ENCODE assay signal across 9 cellular contexts in genomic region chr2:11753886-11754704, GRCh38. TPM values are rescaled to one million over a fixed set of nuclear protein-coding genes. Genes with fewer than 3 reads are reported as not detected.
DNase-seq lines count a peak whose midpoint lies in the region; ATAC-seq lines count a peak whose summit lies in the region.
"Had no signal": no experiment of that assay in that cellular context is flagged by ENCODE, and none has a peak within 500 bp of the region (broad histone marks: within the 10 kb centered on the region; RNA-seq: fewer than 3 reads in every experiment).

No MANE protein-coding gene starts in this region.

- ATAC-seq in GM19351 (IDR thresholded peaks at IDR 0.05; ENCODE audit: unreplicated experiment) (peak; percentile 27), HG03442 (IDR thresholded peaks at IDR 0.05; ENCODE audit: unreplicated experiment) (peak; percentile 25), right cardiac atrium (peak; percentile 56 to 87)

- H3K4me1 Mint-ChIP-seq in activated naive CD4-positive, alpha-beta T cell treated with anti-CD3 and anti-CD28 coated beads, Interleukin-2, amount 10 ng/mL, durations not matched to agents 7 days and 5 days: peaks cover 95% of the 10 kb centered on the region

- WGBS in right cardiac atrium: 34% methylated on average over 15 of the region's 15 CpGs

- H3K9me3 ChIP-seq in BLaER1 treated with 17β-estradiol and CSF1 and Interleukin-3, amounts not matched to agents 10 nM and 100 nM (replicated peaks in 1 of 11): peaks cover 5 to 21% (median 18%) of the 10 kb centered on the region in 11 experiments; a peak in 18 of 22 replicates
- no peaks in the 10 kb centered on the region for H3K9me3 ChIP-seq in right cardiac atrium (ENCODE audit: control insufficient read depth, low read length)
- H3K9me3 ChIP-seq: neutrophil had no signal

- intact Hi-C loops in right cardiac atrium (cut with DNase I): no loop called here

- peak overlapping the region; percentile 64 for H3K4me3 Mint-ChIP-seq in activated naive CD4-positive, alpha-beta T cell treated with anti-CD3 and anti-CD28 coated beads, Interleukin-2, amount 10 ng/mL, durations not matched to agents 7 days and 5 days

- H3K4me1 ChIP-seq in BLaER1 treated with 17β-estradiol and CSF1 and Interleukin-3, amounts not matched to agents 10 nM and 100 nM: peaks cover 67 to 82% (median 75%) of the 10 kb centered on the region in 10 experiments
- H3K4me1 ChIP-seq in right cardiac atrium (ENCODE audit: control insufficient read depth, insufficient read depth, low read length): peaks cover 27% of the 10 kb centered on the region

- DNase-seq in RPMI7951 (ENCODE audit: low read depth) (peak; percentile 72), right cardiac atrium (peak in 1 of 3 donors; percentile 57), T1000 (lab: John Stamatoyannopoulos, UW) (no peak)
- DNase-seq in activated naive CD4-positive, alpha-beta T cell treated with anti-CD3 and anti-CD28 coated beads, Interleukin-2, amount 10 ng/mL, durations not matched to agents 7 days and 5 days: peak; percentile 71
- DNase-seq in stimulated activated CD4-positive, alpha-beta T cell treated with anti-CD3 and anti-CD28 coated beads, TNF-alpha, amount 100 ng/mL, for 48 hours (ENCODE audit: low read depth in 3 of 3): peak; percentile 41 to 71 (median 60)

- CTCF ChIA-PET in activated naive CD4-positive, alpha-beta T cell treated with anti-CD3 and anti-CD28 coated beads, Interleukin-2, amount 10 ng/mL, durations not matched to agents 7 days and 5 days (lab: Charles Lee): interaction anchor here (1.0 to 5.1 kb wide), 4 partner anchors 9 to 66 kb away, joined by 4 to 67 read pairs (median 12); partner anchors contain the start of gene LPIN1

- peaks cover 0 to 27% (median 19%) of the 10 kb centered on the region in 11 experiments; a peak in 19 of 22 replicates for H3K36me3 ChIP-seq in BLaER1 treated with 17β-estradiol and CSF1 and Interleukin-3, amounts not matched to agents 10 nM and 100 nM
- H3K36me3 ChIP-seq: neutrophil had no signal

- no peaks in the 10 kb centered on the region for H3K9me3 Mint-ChIP-seq in activated naive CD4-positive, alpha-beta T cell treated with anti-CD3 and anti-CD28 coated beads, Interleukin-2, amount 10 ng/mL, durations not matched to agents 7 days and 5 days

- H3K27me3 ChIP-seq in BLaER1 treated with 17β-estradiol and CSF1 and Interleukin-3, amounts not matched to agents 10 nM and 100 nM: no peaks in the 10 kb centered on the region
- H3K27me3 ChIP-seq in right cardiac atrium (ENCODE audit: control insufficient read depth, insufficient read depth): no peaks in the 10 kb centered on the region

- peak overlapping the region in 10 of 11 experiments; percentile 42 to 85 (median 74); a peak in 20 of 22 replicates for H3K27ac ChIP-seq in BLaER1 treated with 17β-estradiol and CSF1 and Interleukin-3, amounts not matched to agents 10 nM and 100 nM
- peak overlapping the region; percentile 71 for H3K27ac ChIP-seq in right cardiac atrium (ENCODE audit: low read length)
- H3K27ac ChIP-seq: neutrophil had no signal

- H3K27ac Mint-ChIP-seq in activated naive CD4-positive, alpha-beta T cell treated with anti-CD3 and anti-CD28 coated beads, Interleukin-2, amount 10 ng/mL, durations not matched to agents 7 days and 5 days: peak overlapping the region; percentile 96

- peak overlapping the region; percentile 1 to 75 (median 61); a peak in 20 of 22 replicates for H3K9ac ChIP-seq in BLaER1 treated with 17β-estradiol and CSF1 and Interleukin-3, amounts not matched to agents 10 nM and 100 nM

- peaks cover 44 to 77% (median 65%) of the 10 kb centered on the region in 11 experiments for H4K20me1 ChIP-seq in BLaER1 treated with 17β-estradiol and CSF1 and Interleukin-3, amounts not matched to agents 10 nM and 100 nM

- H3K36me3 Mint-ChIP-seq in activated naive CD4-positive, alpha-beta T cell treated with anti-CD3 and anti-CD28 coated beads, Interleukin-2, amount 10 ng/mL, durations not matched to agents 7 days and 5 days: peaks cover 23% of the 10 kb centered on the region

- peak overlapping the region in 9 of 10 experiments; percentile 0 to 64 (median 44); a peak in 15 of 20 replicates for H3K4me3 ChIP-seq in BLaER1 treated with 17β-estradiol and CSF1 and Interleukin-3, amounts not matched to agents 10 nM and 100 nM
- H3K4me3 ChIP-seq in right cardiac atrium (ENCODE audit: low read length): no peak overlapping the region

- no peaks in the 10 kb centered on the region for H3K27me3 Mint-ChIP-seq in activated naive CD4-positive, alpha-beta T cell treated with anti-CD3 and anti-CD28 coated beads, Interleukin-2, amount 10 ng/mL, durations not matched to agents 7 days and 5 days

- peak overlapping the region; percentile 87 to 98 (median 95) for H3K4me2 ChIP-seq in BLaER1 treated with 17β-estradiol and CSF1 and Interleukin-3, amounts not matched to agents 10 nM and 100 nM

RNA-seq across cellular contexts. Expression of gene LPIN1, which starts 7.7 kb away (rescaled TPM):
- total RNA-seq in RPMI7951 (2014; rRNA removed; shearing (Covaris generic)): 22.6 and 25.0 TPM in 2 replicates
- 10 to 100 TPM; 24.5 to 42.9 (median 38.7) TPM for total RNA-seq in right cardiac atrium
- polyA plus RNA-seq in right cardiac atrium: 15.3 TPM
